8 cellular contexts compared by ENCODE assay signal in the genomic region with DNA sequence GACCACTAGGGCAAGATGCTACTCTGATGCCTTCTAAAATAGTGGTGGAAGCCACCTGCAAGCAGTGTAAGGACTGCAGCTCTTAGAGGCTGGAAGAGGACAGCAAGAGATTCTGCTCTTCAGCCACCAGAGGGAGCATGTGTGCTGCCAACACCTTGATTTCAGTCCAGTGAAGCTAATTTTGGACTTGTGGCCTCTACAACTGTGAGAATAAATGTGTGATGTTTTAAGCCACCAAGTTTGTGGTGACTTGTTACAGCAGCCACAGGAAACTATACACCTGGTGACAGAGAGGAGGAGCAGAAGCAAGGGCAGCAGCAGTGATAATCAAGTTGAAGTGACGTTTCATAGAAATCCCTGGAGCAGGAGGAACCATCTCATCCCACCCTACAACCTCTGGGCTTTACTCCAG.
DNase-seq lines count a peak whose midpoint lies in the region; ATAC-seq and FAIRE-seq lines count a peak whose summit lies in the region.

No MANE protein-coding gene starts in this region.

- FAIRE-seq in islet of Langerhans (lab: Jason Lieb, UNC): peak; percentile 43

- ATAC-seq in GM18498 (IDR thresholded peaks at IDR 0.05; ENCODE audit: unreplicated experiment): peak; percentile 96
- peak; percentile 82 for ATAC-seq in HG02840 (IDR thresholded peaks at IDR 0.05; ENCODE audit: low FRiP score, unreplicated experiment)

- DNase-seq in ACHN: peak; percentile 62
- DNase-seq in NCI-H1105 treated with DMSO at 0.1 percent for 48 hours (lab: John Stamatoyannopoulos, UW): peak; percentile 50
- peak; percentile 10 for DNase-seq in T-helper 9 cell
- DNase-seq in T47D (ENCODE audit: low read depth in 1 of 2, low spot score in 1 of 2): peak; percentile 30 to 83
- peak; percentile 37 for DNase-seq in stimulated activated CD4-positive, alpha-beta T cell treated with anti-CD3 and anti-CD28 coated beads, Interleukin-1b, Interleukin-23, amount 100 ng/mL, for 48 hours

- in situ Hi-C loops in ACHN (cut with HindIII; ENCODE audit: low pct_ligation_motif_present, low pct_unique_long_range_greater_than_20kb, low sequenced_read_pairs): no loop called here
- in situ Hi-C loops in T47D (cut with HindIII; ENCODE audit: low pct_unique_long_range_greater_than_20kb, low sequenced_read_pairs): no loop called here

Comparison
In these comparisons a context has a peak if more than half of its experiments do, and no peak if none do; other contexts are left out.
1. Peak in every context shown above with its lines: DNase-seq and ATAC-seq.
2. DNase-seq: peak in every context shown above with its lines; median percentile 62 in ACHN; 56 in T47D; 50 in NCI-H1105 treated with DMSO at 0.1 percent for 48 hours; 37 in stimulated activated CD4-positive, alpha-beta T cell treated with anti-CD3 and anti-CD28 coated beads, Interleukin-1b, Interleukin-23, amount 100 ng/mL, for 48 hours; 10 in T-helper 9 cell.